10 cellular contexts compared by ENCODE assay signal in genomic region chrX:75154871-75155270, GRCh38. TPM values are rescaled to one million over a fixed set of nuclear protein-coding genes. Genes with fewer than 3 reads are reported as not detected.
DNase-seq lines count a peak whose midpoint lies in the region; ATAC-seq and TF ChIP-seq lines count a peak whose summit lies in the region.
"Had no signal": no experiment of that assay in that cellular context is flagged by ENCODE, and none has a peak within 500 bp of the region (broad histone marks: within the 10 kb centered on the region; RNA-seq: fewer than 3 reads in every experiment).

No MANE protein-coding gene starts in this region.

- H3K4me3 Mint-ChIP-seq in central memory CD8-positive, alpha-beta T cell, result peak overlapping the region; percentile 98
- peak overlapping the region; percentile 90 for H3K4me3 Mint-ChIP-seq in neural progenitor cell

- H3K36me3 ChIP-seq in Loucy (ENCODE audit: insufficient read depth, low read length), result no peaks in the 10 kb centered on the region
- H3K36me3 ChIP-seq in neural progenitor cell, result no peaks in the 10 kb centered on the region
- H3K36me3 ChIP-seq: ovary had no signal

- no peak for ATAC-seq in central memory CD8-positive, alpha-beta T cell (replicated peaks; ENCODE audit: extremely low read depth, poor library complexity, severe bottlenecking)
- ATAC-seq in GM21423 (IDR thresholded peaks at IDR 0.05; ENCODE audit: unreplicated experiment) (no peak), GM18909 (IDR thresholded peaks at IDR 0.05; ENCODE audit: poor library complexity, unreplicated experiment) (no peak)

- H3F3A ChIP-seq in Loucy (ENCODE audit: low read depth) (no peaks in the 10 kb centered on the region), neural progenitor cell (ENCODE audit: low read depth) (no peaks in the 10 kb centered on the region)

- H3K9me3 Mint-ChIP-seq in central memory CD8-positive, alpha-beta T cell, result no peaks in the 10 kb centered on the region
- H3K9me3 Mint-ChIP-seq in neural progenitor cell, result no peaks in the 10 kb centered on the region

- peak overlapping the region; percentile 86 for H3K4me3 ChIP-seq in GM12865 (ENCODE audit: low read depth, low read length)
- peak overlapping the region; percentile 89 for H3K4me3 ChIP-seq in Loucy (ENCODE audit: low read length, poor library complexity, severe bottlenecking)
- peak overlapping the region; percentile 68 for H3K4me3 ChIP-seq in neural progenitor cell

- peaks cover 16% of the 10 kb centered on the region for H3K4me1 ChIP-seq in Loucy (ENCODE audit: insufficient read depth, low read length, poor library complexity, severe bottlenecking)
- H3K4me1 ChIP-seq in neural progenitor cell, result peaks cover 4% of the 10 kb centered on the region

- H3K27ac ChIP-seq in neural progenitor cell, result no peak overlapping the region

- H3K27me3 Mint-ChIP-seq in central memory CD8-positive, alpha-beta T cell, result no peaks in the 10 kb centered on the region
- H3K27me3 Mint-ChIP-seq in neural progenitor cell (ENCODE audit: insufficient read depth, low read depth), result no peaks in the 10 kb centered on the region

- H3K79me2 ChIP-seq in Loucy (ENCODE audit: insufficient read depth, low read length) (peaks cover 41% of the 10 kb centered on the region), neural progenitor cell (ENCODE audit: low read depth) (peaks cover 51% of the 10 kb centered on the region)

- peaks cover 36% of the 10 kb centered on the region for H3K4me1 Mint-ChIP-seq in central memory CD8-positive, alpha-beta T cell
- peaks cover 10% of the 10 kb centered on the region for H3K4me1 Mint-ChIP-seq in neural progenitor cell

- no peak for DNase-seq in GM12865 (ENCODE audit: low read depth)
- DNase-seq in central memory CD8-positive, alpha-beta T cell (ENCODE audit: low spot score in 2 of 2), result no peak
- no peak for DNase-seq in neural progenitor cell (ENCODE audit: low spot score)
- DNase-seq in SKM-1 treated with dmso at 0.1 percent for 144 hours (lab: John Stamatoyannopoulos, UW; ENCODE audit: unreplicated experiment), result no peak
- DNase-seq: GDM1, hippocampal formation, ovary had no signal

- H4K20me1 ChIP-seq in Loucy (ENCODE audit: insufficient read depth, low read length, poor library complexity, severe bottlenecking), result no peaks in the 10 kb centered on the region
- no peaks in the 10 kb centered on the region for H4K20me1 ChIP-seq in neural progenitor cell (ENCODE audit: low read depth)

- H3K4me2 ChIP-seq in Loucy (ENCODE audit: low read depth, low read length, poor library complexity, severe bottlenecking) (peak overlapping the region; percentile 76), neural progenitor cell (peak overlapping the region; percentile 66)

- H3K27me3 ChIP-seq in Loucy (ENCODE audit: insufficient read depth, low read length, poor library complexity, severe bottlenecking), result no peaks in the 10 kb centered on the region
- no peaks in the 10 kb centered on the region for H3K27me3 ChIP-seq in neural progenitor cell
- H3K27me3 ChIP-seq: ovary had no signal

- H3K9me3 ChIP-seq in Loucy (ENCODE audit: insufficient read depth, low read depth, low read length), result no peaks in the 10 kb centered on the region
- H3K9me3 ChIP-seq in neural progenitor cell (ENCODE audit: low read depth), result no peaks in the 10 kb centered on the region
- H3K9me3 ChIP-seq: ovary had no signal

- no peaks in the 10 kb centered on the region for H3K9me2 ChIP-seq in Loucy (replicated peaks; ENCODE audit: low read depth, low read length)

- H3K36me3 Mint-ChIP-seq in central memory CD8-positive, alpha-beta T cell (ENCODE audit: insufficient read depth), result peaks cover 1% of the 10 kb centered on the region
- no peaks in the 10 kb centered on the region for H3K36me3 Mint-ChIP-seq in neural progenitor cell

- peak overlapping the region; percentile 51 for H3K27ac Mint-ChIP-seq in central memory CD8-positive, alpha-beta T cell (ENCODE audit: low read depth)
- H3K27ac Mint-ChIP-seq in neural progenitor cell, result no peak overlapping the region

- H2AFZ ChIP-seq in Loucy (ENCODE audit: low read length) (no peak overlapping the region), neural progenitor cell (replicated peaks) (no peak overlapping the region)

- peak overlapping the region; percentile 83 for H3K9ac ChIP-seq in Loucy (ENCODE audit: low read depth, low read length, poor library complexity, severe bottlenecking)
- H3K9ac ChIP-seq in neural progenitor cell, result no peak overlapping the region

- TF ChIP-seq CTCF in GM12865 (IDR thresholded peaks at IDR 0.05; ENCODE audit: insufficient read depth, low read depth, low read length, missing control alignments) (no peak), Loucy (conservative IDR thresholded peaks at IDR 0.05; ENCODE audit: low read length) (no peak), neural progenitor cell (IDR thresholded peaks at IDR 0.05) (no peak)

RNA-seq across cellular contexts. Expression of gene ABCB7, which starts 1.2 kb away (rescaled TPM):
- total RNA-seq in neural progenitor cell (ENCODE audit: low replicate concordance), result 47.9 and 70.9 TPM in 2 replicates
